8 cellular contexts compared by ENCODE assay signal in the genomic region with DNA sequence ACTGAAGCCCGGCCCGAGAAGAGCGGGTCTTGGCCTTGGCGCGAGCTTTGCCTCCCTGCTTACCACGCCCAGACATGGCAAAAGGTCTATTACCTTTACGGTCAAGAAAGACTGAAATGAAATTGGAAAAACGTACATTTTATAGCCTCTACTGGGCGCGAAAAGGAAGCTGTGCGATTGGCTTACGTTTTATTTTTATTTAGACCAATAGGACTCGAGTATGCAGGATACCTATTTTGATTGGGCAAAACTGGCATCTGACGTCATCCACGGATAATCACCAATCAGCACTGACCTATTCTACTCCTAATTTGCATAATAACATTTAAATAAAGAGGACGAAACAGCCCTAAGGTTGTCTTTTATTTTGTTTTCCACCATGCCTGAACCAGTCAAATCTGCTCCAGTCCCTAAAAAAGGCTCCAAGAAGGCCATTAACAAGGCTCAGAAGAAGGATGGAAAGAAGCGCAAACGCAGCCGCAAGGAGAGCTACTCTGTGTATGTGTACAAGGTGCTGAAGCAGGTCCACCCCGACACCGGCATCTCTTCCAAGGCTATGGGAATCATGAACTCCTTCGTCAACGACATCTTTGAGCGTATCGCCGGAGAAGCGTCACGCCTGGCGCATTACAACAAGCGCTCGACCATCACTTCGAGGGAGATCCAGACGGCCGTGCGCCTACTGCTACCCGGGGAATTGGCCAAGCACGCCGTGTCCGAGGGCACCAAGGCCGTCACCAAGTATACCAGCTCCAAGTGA.
A peak's percentile ranks its signal among the peaks of the same experiment; 100 is the strongest.
DNase-seq lines count a peak whose midpoint lies in the region; ATAC-seq and TF ChIP-seq lines count a peak whose summit lies in the region.

No MANE protein-coding gene starts in this region.

- intact Hi-C loops in left colon (cut with DNase I, micrococcal nuclease) = no loop called here

- TF ChIP-seq CTCF in GM12875 (IDR thresholded peaks at IDR 0.05; ENCODE audit: borderline replicate concordance, insufficient read depth, low read depth, low read length) (no peak), VCaP (conservative IDR thresholded peaks at IDR 0.05) (no peak)

- peak overlapping the region; percentile 50 for H3K4me3 ChIP-seq in GM12875 (ENCODE audit: low read depth, low read length)

- ATAC-seq in HG02678 (IDR thresholded peaks at IDR 0.05; ENCODE audit: unreplicated experiment) = peak; percentile 68
- peak; percentile 76 for ATAC-seq in left colon

- DNase-seq in NCI-H1930 (lab: John Stamatoyannopoulos, UW) (peak; percentile 71 to 80), left colon (peak; percentile 69 to 87), GM19240 (ENCODE audit: insufficient read length, low spot score) (no peak)
- DNase-seq in stimulated activated CD4-positive, alpha-beta T cell treated with anti-CD3 and anti-CD28 coated beads, Interleukin-4, amount 100 ng/mL, for 24 hours = peak; percentile 82

- H3K27ac ChIP-seq in VCaP (peak overlapping the region; percentile 88), cingulate gyrus (ENCODE audit: low read depth, low read length) (peak overlapping the region; percentile 69)
